8 cellular contexts compared by ENCODE assay signal in genomic region chr19:37594064-37594981, GRCh38. TPM values are rescaled to one million over a fixed set of nuclear protein-coding genes. Genes with fewer than 3 reads are reported as not detected.
DNase-seq lines count a peak whose midpoint lies in the region; ATAC-seq and TF ChIP-seq lines count a peak whose summit lies in the region.

ZNF540 (plus strand) TSS chr19:37594876; CDS start chr19:37598448, 3,572 bp downstream.
ZNF571 (minus strand) TSS chr19:37594792; CDS start chr19:37586676, 8,116 bp downstream.

- no peaks in the 10 kb centered on the region for H3K27me3 ChIP-seq in effector memory CD4-positive, alpha-beta T cell (replicated peaks; ENCODE audit: control insufficient read depth, insufficient read depth, low read length, poor library complexity, severe bottlenecking)

- H3K4me3 ChIP-seq in effector memory CD4-positive, alpha-beta T cell (ENCODE audit: insufficient read depth, low read depth, low read length, poor library complexity, severe bottlenecking), result peak within 1 kb of the TSS; percentile 71

- no peak for TF ChIP-seq CTCF in C4-2B (conservative IDR thresholded peaks at IDR 0.05)

- peaks cover 4% of the 10 kb centered on the region for H3K9me3 ChIP-seq in effector memory CD4-positive, alpha-beta T cell (ENCODE audit: control insufficient read depth, low read length)

- ATAC-seq in GM19395 (IDR thresholded peaks at IDR 0.05; ENCODE audit: unreplicated experiment) (peak; percentile 97), HG03571 (IDR thresholded peaks at IDR 0.05; ENCODE audit: unreplicated experiment) (peak; percentile 96)

- peak within 1 kb of the TSS; percentile 78 for H3K27ac ChIP-seq in C4-2B
- H3K27ac ChIP-seq in effector memory CD4-positive, alpha-beta T cell (ENCODE audit: insufficient read depth, low read length, poor library complexity, severe bottlenecking), result peak within 1 kb of the TSS; percentile 93

- peaks cover 9% of the 10 kb centered on the region for H3K36me3 ChIP-seq in effector memory CD4-positive, alpha-beta T cell (ENCODE audit: control insufficient read depth, insufficient read depth, low read length)

- DNase-seq in NCI-H82 treated with DMSO at 0.1 percent for 48 hours (lab: John Stamatoyannopoulos, UW; ENCODE audit: unreplicated experiment) (peak; percentile 85), lung microvascular endothelial cell (ENCODE audit: low read depth in 2 of 2) (peak; percentile 93 to 95)
- DNase-seq in activated CD8-positive, alpha-beta memory T cell treated with anti-CD3 and anti-CD28 coated beads for 48 hours (ENCODE audit: low read depth in 2 of 3, low spot score in 2 of 3), result peak; percentile 76 to 80 (median 80)
- peak; percentile 75 to 84 (median 82) for DNase-seq in effector memory CD4-positive, alpha-beta T cell
- peak; percentile 84 to 87 (median 84) for DNase-seq in stimulated activated CD4-positive, alpha-beta T cell treated with anti-CD3 and anti-CD28 coated beads, TNF-alpha, amount 100 ng/mL, for 4 hours (ENCODE audit: low read depth in 3 of 3)

- H3K4me1 ChIP-seq in effector memory CD4-positive, alpha-beta T cell (ENCODE audit: control insufficient read depth, insufficient read depth, low read length, poor library complexity, severe bottlenecking), result peaks cover 6% of the 10 kb centered on the region

RNA-seq across cellular contexts. Expression of gene ZNF540, which starts in this region (rescaled TPM):
- total RNA-seq in lung microvascular endothelial cell, result 0.22 and 0.60 TPM in 2 replicates

RNA-seq across cellular contexts. Expression of gene ZNF571, which starts in this region (rescaled TPM):
- 1.1 and 2.6 TPM in 2 replicates for total RNA-seq in lung microvascular endothelial cell

Comparison
In these comparisons a context has a peak if more than half of its experiments do, and no peak if none do; other contexts are left out.
1. Peak in every context shown above with its lines: DNase-seq, ATAC-seq, H3K4me3 ChIP-seq and H3K27ac ChIP-seq.